27 cellular contexts compared by ENCODE assay signal in genomic region chr7:9645756-9646155, GRCh38.
"Had no signal": no experiment of that assay in that cellular context is flagged by ENCODE, and none has a peak within 500 bp of the region (broad histone marks: within the 10 kb centered on the region; RNA-seq: fewer than 3 reads in every experiment).

No MANE protein-coding gene starts in this region.

- DNase-seq: activated CD4-positive, alpha-beta T cell treated with anti-CD3 and anti-CD28 coated beads for 1 hour; activated CD4-positive, alpha-beta T cell treated with anti-CD3 and anti-CD28 coated beads, Interleukin-2, amount 10 ng/mL, durations not matched to agents 7 days and 5 days; activated CD8-positive, alpha-beta T cell treated with anti-CD3 and anti-CD28 coated beads for 36 hours; activated naive CD8-positive, alpha-beta T cell treated with anti-CD3 and anti-CD28 coated beads, Interleukin-2, amount 50 U/mL, for 24 hours; activated T-cell treated with anti-CD3 and anti-CD28 coated beads, Interleukin-2, amount 50 U/mL, for 48 hours; caudate nucleus; endodermal cell; foreskin fibroblast; heart right ventricle; left ventricle myocardium inferior; mucosa of descending colon; ovary; retina; sigmoid colon; stimulated activated CD4-positive, alpha-beta T cell treated with anti-CD3 and anti-CD28 coated beads, Interleukin-1b, Interleukin-23, amount 100 ng/mL, for 48 hours; stimulated activated CD4-positive, alpha-beta T cell treated with anti-CD3 and anti-CD28 coated beads, Interleukin-4, amount 100 ng/mL, for 4 hours; stimulated activated CD8-positive, alpha-beta memory T cell treated with anti-CD3 and anti-CD28 coated beads, Interleukin-4, amount 100 ng/mL, for 48 hours; stimulated activated naive CD8-positive, alpha-beta T cell treated with anti-CD3 and anti-CD28 coated beads, Interleukin-15, amount 100 ng/mL, for 72 hours; substantia nigra; T-helper 2 cell had no signal

- H3K4me3 ChIP-seq: heart right ventricle, left ventricle myocardium inferior, lung, mucosa of descending colon, ovary, sigmoid colon, smooth muscle cell, vagina had no signal

- H3K27ac ChIP-seq: heart right ventricle, left ventricle myocardium inferior, neutrophil, ovary, sigmoid colon, vagina had no signal

- ATAC-seq: activated CD8-positive, alpha-beta T cell treated with anti-CD3 and anti-CD28 coated beads for 36 hours; activated naive CD8-positive, alpha-beta T cell treated with anti-CD3 and anti-CD28 coated beads, Interleukin-2, amount 50 U/mL, for 24 hours; esophagus mucosa; heart right ventricle; mucosa of descending colon; stimulated activated memory B cell treated with anti-CD40 and anti-IgM and Interleukin-4, amounts not matched to agents 10 μg/mL and 1 μg/mL and 100 μg/mL, for 72 hours; stimulated activated naive CD8-positive, alpha-beta T cell treated with anti-CD3 and anti-CD28 coated beads, Interleukin-15, amount 100 ng/mL, for 72 hours; WTC11 had no signal
